19 cellular contexts compared by ENCODE assay signal in genomic region chr17:82407255-82407654, GRCh38. TPM values are rescaled to one million over a fixed set of nuclear protein-coding genes. Genes with fewer than 3 reads are reported as not detected.
DNase-seq lines count a peak whose midpoint lies in the region; ATAC-seq and TF ChIP-seq lines count a peak whose summit lies in the region.
"Had no signal": no experiment of that assay in that cellular context is flagged by ENCODE, and none has a peak within 500 bp of the region (broad histone marks: within the 10 kb centered on the region; RNA-seq: fewer than 3 reads in every experiment).

No MANE protein-coding gene starts in this region.

- no peaks in the 10 kb centered on the region for H3K27me3 Mint-ChIP-seq in activated T-cell treated with anti-CD3 and anti-CD28 coated beads, Interleukin-2, amount 50 U/mL, for 24 hours
- no peaks in the 10 kb centered on the region for H3K27me3 Mint-ChIP-seq in T-helper 17 cell
- H3K27me3 Mint-ChIP-seq: activated naive CD4-positive, alpha-beta T cell treated with anti-CD3 and anti-CD28 coated beads, Interleukin-2, amount 10 ng/mL, durations not matched to agents 7 days and 5 days had no signal

- H3K36me3 Mint-ChIP-seq in activated T-cell treated with anti-CD3 and anti-CD28 coated beads, Interleukin-2, amount 50 U/mL, for 24 hours (ENCODE audit: low read depth), result peaks cover 55% of the 10 kb centered on the region
- H3K36me3 Mint-ChIP-seq in T-helper 17 cell (ENCODE audit: low read depth), result peaks cover 2% of the 10 kb centered on the region

- H3K9me3 ChIP-seq in T-helper 17 cell (ENCODE audit: control insufficient read depth, low read length, poor library complexity, severe bottlenecking) (no peaks in the 10 kb centered on the region), left ventricle myocardium inferior (replicated peaks) (no peaks in the 10 kb centered on the region), upper lobe of left lung (no peaks in the 10 kb centered on the region), testis (no peaks in the 10 kb centered on the region)
- H3K9me3 ChIP-seq: lower lobe of right lung had no signal

- no peaks in the 10 kb centered on the region for H3K9me3 Mint-ChIP-seq in activated T-cell treated with anti-CD3 and anti-CD28 coated beads, Interleukin-2, amount 50 U/mL, for 24 hours
- H3K9me3 Mint-ChIP-seq: activated naive CD4-positive, alpha-beta T cell treated with anti-CD3 and anti-CD28 coated beads, Interleukin-2, amount 10 ng/mL, durations not matched to agents 7 days and 5 days; neural progenitor cell had no signal

- no peak for TF ChIP-seq EP300 in upper lobe of left lung (IDR thresholded peaks at IDR 0.05)

- intact Hi-C loops in left ventricle myocardium inferior (cut with micrococcal nuclease), result no loop called here
- intact Hi-C loops in testis (cut with DNase I; ENCODE audit: low total_unique reads), result no loop called here

- H3K4me3 Mint-ChIP-seq in activated T-cell treated with anti-CD3 and anti-CD28 coated beads, Interleukin-2, amount 50 U/mL, for 24 hours, result no peak overlapping the region
- H3K4me3 Mint-ChIP-seq in T-helper 17 cell, result no peak overlapping the region
- H3K4me3 Mint-ChIP-seq: activated naive CD4-positive, alpha-beta T cell treated with anti-CD3 and anti-CD28 coated beads, Interleukin-2, amount 10 ng/mL, durations not matched to agents 7 days and 5 days; neural progenitor cell had no signal

- TF ChIP-seq CTCF in left ventricle myocardium inferior (IDR thresholded peaks at IDR 0.05; ENCODE audit: borderline replicate concordance) (no peak), upper lobe of left lung (IDR thresholded peaks at IDR 0.05) (no peak), testis (IDR thresholded peaks at IDR 0.05) (no peak)

- no peaks in the 10 kb centered on the region for H3K27me3 ChIP-seq in left ventricle myocardium inferior (ENCODE audit: low read depth)
- H3K27me3 ChIP-seq in upper lobe of left lung, result no peaks in the 10 kb centered on the region
- no peaks in the 10 kb centered on the region for H3K27me3 ChIP-seq in testis
- H3K27me3 ChIP-seq: neural progenitor cell had no signal

- H3K4me3 ChIP-seq in left ventricle myocardium inferior (no peak overlapping the region), upper lobe of left lung (no peak overlapping the region), testis (no peak overlapping the region)
- H3K4me3 ChIP-seq: lower lobe of right lung, neural progenitor cell, skin epidermis had no signal

- peak overlapping the region; percentile 61 for H3K27ac Mint-ChIP-seq in activated T-cell treated with anti-CD3 and anti-CD28 coated beads, Interleukin-2, amount 50 U/mL, for 24 hours
- peak overlapping the region; percentile 29 for H3K27ac Mint-ChIP-seq in T-helper 17 cell
- H3K27ac Mint-ChIP-seq: activated naive CD4-positive, alpha-beta T cell treated with anti-CD3 and anti-CD28 coated beads, Interleukin-2, amount 10 ng/mL, durations not matched to agents 7 days and 5 days; neural progenitor cell had no signal

- no peak for ATAC-seq in T-helper 17 cell
- ATAC-seq in upper lobe of left lung (ENCODE audit: low FRiP score in 2 of 2), result no peak
- ATAC-seq in HG03196 (IDR thresholded peaks at IDR 0.05; ENCODE audit: unreplicated experiment), result no peak
- ATAC-seq: lower lobe of right lung had no signal

- H3K27ac ChIP-seq in left ventricle myocardium inferior (replicated peaks) (peak overlapping the region; percentile 52), upper lobe of left lung (no peak overlapping the region), testis (no peak overlapping the region)
- H3K27ac ChIP-seq: epithelial cell of prostate, lower lobe of right lung, neural progenitor cell, skin epidermis had no signal

- TF ChIP-seq POLR2A in upper lobe of left lung (IDR thresholded peaks at IDR 0.05), result no peak
- no peak for TF ChIP-seq POLR2A in testis (IDR thresholded peaks at IDR 0.05)

- H3K4me1 ChIP-seq in left ventricle myocardium inferior, result peaks cover 15% of the 10 kb centered on the region
- no peaks in the 10 kb centered on the region for H3K4me1 ChIP-seq in upper lobe of left lung
- no peaks in the 10 kb centered on the region for H3K4me1 ChIP-seq in testis
- H3K4me1 ChIP-seq: lower lobe of right lung, neural progenitor cell had no signal

- peaks cover 32% of the 10 kb centered on the region for H3K36me3 ChIP-seq in left ventricle myocardium inferior
- peaks cover 0 to 53% (median 30%) of the 10 kb centered on the region in 4 donors for H3K36me3 ChIP-seq in upper lobe of left lung
- H3K36me3 ChIP-seq in testis (ENCODE audit: low read depth, missing control alignments), result no peaks in the 10 kb centered on the region
- H3K36me3 ChIP-seq: neural progenitor cell had no signal

- 74 to 84% methylated on average over 13 of the region's 13 CpGs for WGBS in upper lobe of left lung, 2 donors
- 88 to 90% methylated on average over 13 of the region's 13 CpGs for WGBS in testis, 2 donors

- no peak for DNase-seq in activated T-cell treated with anti-CD3 and anti-CD28 coated beads, Interleukin-2, amount 50 U/mL, for 24 hours
- DNase-seq in activated T-cell treated with anti-CD3 and anti-CD28 coated beads for 4 hours (no peak), T-helper 17 cell (no peak), left ventricle myocardium inferior (peak; percentile 52), upper lobe of left lung (peak; percentile 34 to 68), COLO668 (lab: John Stamatoyannopoulos, UW; ENCODE audit: unreplicated experiment) (no peak), testis (no peak)
- DNase-seq: activated naive CD4-positive, alpha-beta T cell treated with anti-CD3 and anti-CD28 coated beads, Interleukin-2, amount 10 ng/mL, durations not matched to agents 7 days and 5 days; cerebellar nuclear complex; HCEC 1CT; hippocampal formation; lower lobe of right lung; NCI-H1436 treated with DMSO at 0.1 percent for 48 hours; NCI-H526 treated with DMSO at 0.1 percent for 48 hours; SHP77 had no signal

- H3K4me1 Mint-ChIP-seq in activated T-cell treated with anti-CD3 and anti-CD28 coated beads, Interleukin-2, amount 50 U/mL, for 24 hours (ENCODE audit: low read depth), result peaks cover 8% of the 10 kb centered on the region
- H3K4me1 Mint-ChIP-seq in T-helper 17 cell, result peaks cover 7% of the 10 kb centered on the region
- H3K4me1 Mint-ChIP-seq: neural progenitor cell had no signal

RNA-seq across cellular contexts. Expression of gene HEXD, which starts 10.9 kb away (rescaled TPM):
- total RNA-seq in T-helper 17 cell, result 10 to 100 TPM; 32.2 to 33.4 TPM
- 14.1 TPM for total RNA-seq in left ventricle myocardium inferior
- total RNA-seq in upper lobe of left lung, result 100 to 1,000 TPM in 2 of 6 donors, 10 to 100 TPM in 4; 33.7 to 250 (median 43.4) TPM
- total RNA-seq in testis, result 10 to 100 TPM; 90.9 to 95.3 TPM
- 24.4 TPM for polyA plus RNA-seq in testis (ENCODE audit: insufficient read depth, low read depth, low replicate concordance)

RNA-seq across cellular contexts. Expression of gene OGFOD3, which starts 11.1 kb away (rescaled TPM):
- total RNA-seq in T-helper 17 cell (10 to 100 TPM; 15.8 to 16.5 TPM), left ventricle myocardium inferior (28.0 TPM), upper lobe of left lung (10 to 100 TPM; 20.0 to 76.9 (median 38.2) TPM), testis (10 to 100 TPM; 28.9 to 37.4 TPM)
- polyA plus RNA-seq in testis (ENCODE audit: insufficient read depth, low read depth, low replicate concordance), result 19.6 TPM

RNA-seq across cellular contexts. Expression of gene UTS2R, which starts 35.7 kb away (rescaled TPM):
- total RNA-seq in T-helper 17 cell, result not detected
- total RNA-seq in left ventricle myocardium inferior, result 1.4 TPM
- under 1 TPM in 1 of 6 donors, not detected in 5; 0.39 TPM for total RNA-seq in upper lobe of left lung
- 10 to 100 TPM in 1 of 2 donors, 1 to 10 TPM in 1; 3.8 to 28.1 TPM for total RNA-seq in testis
- polyA plus RNA-seq in testis (ENCODE audit: insufficient read depth, low read depth, low replicate concordance), result 0.32 TPM
- total RNA-seq: lower lobe of right lung had no signal

RNA-seq across cellular contexts. Expression of gene CYBC1, which starts 43.3 kb away (rescaled TPM):
- total RNA-seq in T-helper 17 cell (100 to 1,000 TPM; 110 to 121 TPM), left ventricle myocardium inferior (23.8 TPM), upper lobe of left lung (100 to 1,000 TPM in 3 of 6 donors, 10 to 100 TPM in 3; 74.9 to 193 (median 108) TPM), testis (10 to 100 TPM; 61.1 to 88.2 TPM)
- polyA plus RNA-seq in testis (ENCODE audit: insufficient read depth, low read depth, low replicate concordance), result 46.3 TPM

RNA-seq across cellular contexts. Expression of gene TEX19, which starts 48.2 kb away (rescaled TPM):
- total RNA-seq in T-helper 17 cell (not detected), left ventricle myocardium inferior (not detected), upper lobe of left lung (not detected), testis (10 to 100 TPM; 21.9 to 37.8 TPM)
- polyA plus RNA-seq in testis (ENCODE audit: insufficient read depth, low read depth, low replicate concordance), result 31.2 TPM
- total RNA-seq: lower lobe of right lung had no signal

Comparison
In these comparisons a context has a peak if more than half of its experiments do, and no peak if none do; other contexts are left out.
1. DNase-seq: peak in left ventricle myocardium inferior (single experiment) and upper lobe of left lung (2 of 2); none in activated T-cell treated with anti-CD3 and anti-CD28 coated beads, Interleukin-2, amount 50 U/mL, for 24 hours (single experiment), activated T-cell treated with anti-CD3 and anti-CD28 coated beads for 4 hours (single experiment), T-helper 17 cell (0 of 3), COLO668 (single experiment) and testis (single experiment).